ENCODE assay signal across 35 cellular contexts in the genomic region with DNA sequence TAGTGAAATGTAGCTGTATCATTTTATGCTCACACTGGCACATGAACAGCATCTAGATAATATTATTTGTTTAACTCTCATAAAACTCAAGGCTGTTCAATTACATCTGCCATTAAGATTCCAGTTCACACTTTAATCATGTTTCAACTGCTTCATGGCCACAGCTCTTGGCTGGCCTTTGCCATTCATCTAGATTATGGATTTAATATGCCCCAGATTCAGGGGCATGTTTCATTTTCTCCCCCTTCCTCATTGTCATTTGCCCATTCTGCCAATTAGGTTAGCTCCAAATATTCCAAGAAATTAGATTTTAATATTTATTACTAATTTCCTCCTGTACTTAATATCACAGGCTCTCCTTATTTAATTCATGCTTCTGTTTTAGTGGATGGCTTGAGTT.
"Had no signal": no experiment of that assay in that cellular context is flagged by ENCODE, and none has a peak within 500 bp of the region (broad histone marks: within the 10 kb centered on the region; RNA-seq: fewer than 3 reads in every experiment).

No MANE protein-coding gene starts in this region.

- H3K27ac ChIP-seq: KMS-11 had no signal

- DNase-seq: Karpas-422, Kasumi-1, KBM-7, KG1, MG63, MM.1S, MV-4-11, NCI-H1048, NCI-H1092 treated with DMSO at 0.1 percent for 48 hours, NCI-H1417, NCI-H1417 treated with DMSO at 0.1 percent for 48 hours, NCI-H1436, NCI-H1436 treated with DMSO at 0.1 percent for 48 hours, NCI-H146, NCI-H1694, NCI-H1694 treated with DMSO at 0.1 percent for 48 hours, NCI-H187, NCI-H187 treated with DMSO at 0.1 percent for 48 hours, NCI-H1930, NCI-H2029, NCI-H2029 treated with DMSO at 0.1 percent for 48 hours, NCI-H2081, NCI-H2081 treated with DMSO at 0.1 percent for 48 hours, NCI-H2107, NCI-H2171, NCI-H2171 treated with DMSO at 0.1 percent for 48 hours, NCI-H2227 treated with DMSO at 0.1 percent for 48 hours, NCI-H226, NCI-H345, NCI-H446, NCI-H446 treated with DMSO at 0.1 percent for 48 hours, NCI-H510A, NCI-H510A treated with DMSO at 0.1 percent for 48 hours, NCI-H524 had no signal

- H3K27me3 ChIP-seq: MG63 had no signal

- H3K4me3 ChIP-seq: MG63 had no signal

- H3K9ac ChIP-seq: KMS-11 had no signal

- H3K36me3 ChIP-seq: MG63 had no signal

- H3K9me3 ChIP-seq: MG63 had no signal

- H3K4me2 ChIP-seq: KMS-11 had no signal
